Comparison of ENCODE assay signal across 37 cellular contexts in genomic region chr17:34409352-34409751, GRCh38. TPM values are rescaled to one million over a fixed set of nuclear protein-coding genes. Genes with fewer than 3 reads are reported as not detected.
"Had no signal": no experiment of that assay in that cellular context is flagged by ENCODE, and none has a peak within 500 bp of the region (broad histone marks: within the 10 kb centered on the region; RNA-seq: fewer than 3 reads in every experiment).

No MANE protein-coding gene starts in this region.

- H3K27ac ChIP-seq: adrenal gland, body of pancreas, brain microvascular endothelial cell, breast epithelium, VCaP had no signal

- FAIRE-seq: astrocyte, TTC549 had no signal

- DNase-seq: activated B cell treated with CpG ODN at 0.5 μM for 24 hours; activated CD4-positive, alpha-beta memory T cell treated with anti-CD3 and anti-CD28 coated beads for 36 hours; activated CD4-positive, alpha-beta T cell treated with anti-CD3 and anti-CD28 coated beads for 4 hours; activated CD4-positive, alpha-beta T cell treated with anti-CD3 and anti-CD28 coated beads, Interleukin-2, amount 10 ng/mL, durations not matched to agents 24 days and 14 days; activated CD4-positive, alpha-beta T cell treated with anti-CD3 and anti-CD28 coated beads, Interleukin-2, amount 50 U/mL, for 1 hour; activated CD4-positive, alpha-beta T cell treated with anti-CD3 and anti-CD28 coated beads, Interleukin-2, amount 50 U/mL, for 4 hours; activated CD4-positive, CD25-positive, alpha-beta regulatory T cell treated with anti-CD3 and anti-CD28 coated beads, Interleukin-2, amount 50 U/mL, for 72 hours; activated CD8-positive, alpha-beta T cell treated with anti-CD3 and anti-CD28 coated beads for 36 hours; activated effector memory CD4-positive, alpha-beta T cell treated with anti-CD3 and anti-CD28 coated beads, Interleukin-2, amount 50 U/mL, for 16 hours; activated gamma-delta T cell treated with Interleukin-2 at 50 U/mL for 16 hours; activated naive CD4-positive, alpha-beta T cell; activated naive CD4-positive, alpha-beta T cell treated with anti-CD3 and anti-CD28 coated beads for 36 hours; activated naive CD4-positive, alpha-beta T cell treated with anti-CD3 and anti-CD28 coated beads, Interleukin-2, amount 50 U/mL, for 16 hours; activated naive CD8-positive, alpha-beta T cell treated with anti-CD3 and anti-CD28 coated beads for 36 hours; activated T-cell treated with anti-CD3 and anti-CD28 coated beads for 4 hours; activated T-cell treated with anti-CD3 and anti-CD28 coated beads, Interleukin-2, amount 50 U/mL, for 1 hour; activated T-cell treated with anti-CD3 and anti-CD28 coated beads, Interleukin-2, amount 50 U/mL, for 4 hours; activated T-cell treated with anti-CD3 and anti-CD28 coated beads, Interleukin-2, amount 50 U/mL, for 72 hours; adrenal gland; amniotic stem cell; aorta; body of pancreas; brain microvascular endothelial cell; central memory CD4-positive, alpha-beta T cell; T-helper 1 cell; T-helper 2 cell; T-helper 9 cell had no signal

- H3K9me3 ChIP-seq: adrenal gland, body of pancreas, breast epithelium had no signal

- H3K27me3 ChIP-seq: body of pancreas, brain microvascular endothelial cell had no signal

- H3K4me3 ChIP-seq: adrenal gland, body of pancreas, breast epithelium had no signal

- H3K4me1 ChIP-seq: adrenal gland, body of pancreas, breast epithelium had no signal

- H3K36me3 ChIP-seq: adrenal gland, brain microvascular endothelial cell, breast epithelium had no signal

- ATAC-seq: activated CD8-positive, alpha-beta T cell treated with anti-CD3 and anti-CD28 coated beads for 36 hours; activated naive CD4-positive, alpha-beta T cell treated with anti-CD3 and anti-CD28 coated beads, Interleukin-2, amount 50 U/mL, for 72 hours; activated T-cell treated with anti-CD3 and anti-CD28 coated beads, Interleukin-2, amount 50 U/mL, for 4 hours; activated T-cell treated with anti-CD3 and anti-CD28 coated beads, Interleukin-2, amount 50 U/mL, for 72 hours; activated T-helper 17 cell treated with anti-CD3 and anti-CD28 coated beads, Interleukin-2, amount 50 U/mL, for 72 hours; body of pancreas had no signal

RNA-seq across cellular contexts. Expression of gene CCL1, which starts 46.3 kb away (rescaled TPM):
- total RNA-seq: activated B cell treated with CpG ODN at 0.5 μM for 24 hours; activated CD8-positive, alpha-beta T cell treated with anti-CD3 and anti-CD28 coated beads for 36 hours; activated naive CD4-positive, alpha-beta T cell treated with anti-CD3 and anti-CD28 coated beads for 36 hours; activated naive CD4-positive, alpha-beta T cell treated with anti-CD3 and anti-CD28 coated beads, Interleukin-2, amount 50 U/mL, for 72 hours; activated naive CD8-positive, alpha-beta T cell treated with anti-CD3 and anti-CD28 coated beads for 36 hours; activated T-cell treated with anti-CD3 and anti-CD28 coated beads, Interleukin-2, amount 50 U/mL, for 72 hours; adrenal gland; aorta; astrocyte; body of pancreas; breast epithelium; cardiac septum; cerebellum had no signal
- polyA plus RNA-seq: adrenal gland, aorta had no signal

RNA-seq across cellular contexts. Expression of gene CCL13, which starts 53.1 kb away (rescaled TPM):
- total RNA-seq: activated B cell treated with CpG ODN at 0.5 μM for 24 hours; activated CD4-positive, alpha-beta memory T cell treated with anti-CD3 and anti-CD28 coated beads for 36 hours; activated CD4-positive, alpha-beta T cell treated with anti-CD3 and anti-CD28 coated beads, Interleukin-2, amount 10 ng/mL, durations not matched to agents 24 days and 14 days; activated CD8-positive, alpha-beta memory T cell treated with anti-CD3 and anti-CD28 coated beads for 36 hours; activated CD8-positive, alpha-beta T cell treated with anti-CD3 and anti-CD28 coated beads for 36 hours; activated naive CD4-positive, alpha-beta T cell treated with anti-CD3 and anti-CD28 coated beads for 36 hours; activated naive CD4-positive, alpha-beta T cell treated with anti-CD3 and anti-CD28 coated beads, Interleukin-2, amount 50 U/mL, for 72 hours; activated naive CD8-positive, alpha-beta T cell treated with anti-CD3 and anti-CD28 coated beads for 36 hours; activated T-cell treated with anti-CD3 and anti-CD28 coated beads, Interleukin-2, amount 50 U/mL, for 4 hours; activated T-cell treated with anti-CD3 and anti-CD28 coated beads, Interleukin-2, amount 50 U/mL, for 72 hours; activated T-helper 1 cell treated with anti-CD3 and anti-CD28 coated beads, Interleukin-12 subunit alpha, Interleukin-12 subunit beta, Interleukin-2, Interleukin-4 antibody, amounts not matched to agents 30 ng/mL and 10 ng/mL and 1 ng/mL, durations not matched to agents 14 hours and 24 hours and 36 hours; activated T-helper 17 cell treated with anti-CD3 and anti-CD28 coated beads, Interleukin-2, amount 50 U/mL, for 72 hours; astrocyte; body of pancreas had no signal
